1 cellular context compared by ENCODE assay signal in genomic region chr16:57109500-57110105, GRCh38.
TF ChIP-seq lines count a peak whose summit lies in the region.

No MANE protein-coding gene starts in this region.

TF ChIP-seq in K562, 482 proteins besides CTCF, POLR2A, EP300 and RAD21 (continued from another document and continues in another):
- TF ChIP-seq CUX1 (CRISPR knock-in tag; IDR thresholded peaks at IDR 0.05) (peak; percentile 74; the same call in 1 of the 2 replicates), FUS (optimal IDR thresholded peaks at IDR 0.05; ENCODE audit: low read depth, low read length) (no peak), ZNF134 (CRISPR knock-in tag; conservative IDR thresholded peaks at IDR 0.05) (peak; percentile 80), CEBPG (CRISPR knock-in tag; IDR thresholded peaks at IDR 0.05) (no peak), CEBPG (tag; conservative IDR thresholded peaks at IDR 0.05 in 1 of 2, IDR thresholded peaks at IDR 0.05 in 1 of 2) (no peak), TEAD4 (IDR thresholded peaks at IDR 0.05; ENCODE audit: low read length) (no peak), TEAD4 (CRISPR knock-in tag; IDR thresholded peaks at IDR 0.05; ENCODE audit: borderline replicate concordance) (no peak), OTX1 (CRISPR knock-in tag; IDR thresholded peaks at IDR 0.05) (peak; percentile 80), SMAD2 (IDR thresholded peaks at IDR 0.05; ENCODE audit: low read depth, low read length) (no peak), CBX2 (IDR thresholded peaks at IDR 0.05; ENCODE audit: insufficient read depth, low read length, poor library complexity, severe bottlenecking) (no peak), BCLAF1 (IDR thresholded peaks at IDR 0.05; ENCODE audit: borderline replicate concordance in 1 of 2, control insufficient read depth in 1 of 2, low read depth in 2 of 2, low read length in 1 of 2) (no peak), NFIX (CRISPR knock-in tag; IDR thresholded peaks at IDR 0.05; ENCODE audit: low read depth) (no peak), KDM1A (IDR thresholded peaks at IDR 0.05) (no peak), HDAC1 (IDR thresholded peaks at IDR 0.05) (no peak), KLF13 (tag; IDR thresholded peaks at IDR 0.05; ENCODE audit: borderline replicate concordance, low read depth) (0 out of 2 replicates have a peak, but pooled peaks have one; percentile 14), ZNF561 (CRISPR knock-in tag; conservative IDR thresholded peaks at IDR 0.05) (no peak), MCM5 (IDR thresholded peaks at IDR 0.05; ENCODE audit: low read depth) (no peak), ZZZ3 (IDR thresholded peaks at IDR 0.05) (no peak), TCFL5 (CRISPR knock-in tag; conservative IDR thresholded peaks at IDR 0.05) (peak; percentile 85; the same call in 1 of the 2 replicates), ZNF282 (CRISPR knock-in tag; IDR thresholded peaks at IDR 0.05) (no peak), PURB (CRISPR knock-in tag; IDR thresholded peaks at IDR 0.05; ENCODE audit: low read depth) (no peak), CTCFL (IDR thresholded peaks at IDR 0.05; ENCODE audit: borderline replicate concordance, insufficient read depth, low read depth, low read length, poor library complexity, severe bottlenecking) (no peak), HNRNPH1 (optimal IDR thresholded peaks at IDR 0.05; ENCODE audit: low read depth, low read length) (no peak), ZNF583 (CRISPR knock-in tag; IDR thresholded peaks at IDR 0.05) (peak; percentile 88; the same call in 1 of the 2 replicates), ZNF217 (CRISPR knock-in tag; IDR thresholded peaks at IDR 0.05) (no peak), PTRF (tag; IDR thresholded peaks at IDR 0.05) (peak; percentile 82), KLF10 (CRISPR knock-in tag; IDR thresholded peaks at IDR 0.05) (no peak), BRD9 (IDR thresholded peaks at IDR 0.05; ENCODE audit: low read depth, partially characterized antibody) (no peak), ETS1 (conservative IDR thresholded peaks at IDR 0.05; ENCODE audit: control insufficient read depth, low read depth, low read length) (no peak), ZNF274 (IDR thresholded peaks at IDR 0.05; ENCODE audit: borderline replicate concordance, low read depth, low read length) (no peak), TFAP4 (CRISPR knock-in tag; IDR thresholded peaks at IDR 0.05; ENCODE audit: borderline replicate concordance) (no peak), NFYB (IDR thresholded peaks at IDR 0.05; ENCODE audit: extremely low read depth, insufficient read length) (no peak), ZC3H11A (IDR thresholded peaks at IDR 0.05; ENCODE audit: low read depth, low read length) (no peak), CBFB (CRISPR knock-in tag; IDR thresholded peaks at IDR 0.05) (no peak), ZBTB17 (CRISPR knock-in tag; IDR thresholded peaks at IDR 0.05) (peak; percentile 93), TGIF2 (CRISPR knock-in tag; IDR thresholded peaks at IDR 0.05) (no peak), COPS2 (conservative IDR thresholded peaks at IDR 0.05) (no peak), ZBTB11 (CRISPR knock-in tag; IDR thresholded peaks at IDR 0.05) (peak in 1 of 3 experiments; percentile 77; a peak in 2 of 6 replicates), ZBTB5 (IDR thresholded peaks at IDR 0.05) (no peak), ZNF589 (CRISPR knock-in tag; IDR thresholded peaks at IDR 0.05; ENCODE audit: low read depth) (peak; percentile 97), ZHX1 (conservative IDR thresholded peaks at IDR 0.05; ENCODE audit: low read length) (no peak), NFE2 (IDR thresholded peaks at IDR 0.05; ENCODE audit: low read depth) (no peak), BMI1 (IDR thresholded peaks at IDR 0.05; ENCODE audit: low read length) (no peak), GATAD2B (IDR thresholded peaks at IDR 0.05; ENCODE audit: borderline replicate concordance) (no peak)
